ENCODE assay signal across 1 cellular context in genomic region chr5:149497357-149497756, GRCh38.
A peak's percentile ranks its signal among the peaks of the same experiment; 100 is the strongest.
TF ChIP-seq lines count a peak whose summit lies in the region.

No MANE protein-coding gene starts in this region.

TF ChIP-seq in K562, 482 proteins besides CTCF, POLR2A, EP300 and RAD21:
- no peak for TF ChIP-seq ERF (CRISPR knock-in tag; IDR thresholded peaks at IDR 0.05)
- TF ChIP-seq ARID4B (CRISPR knock-in tag; IDR thresholded peaks at IDR 0.05) = no peak
- no peak for TF ChIP-seq RBM14 (IDR thresholded peaks at IDR 0.05; ENCODE audit: borderline replicate concordance, insufficient read depth, low read depth, low read length)
- TF ChIP-seq POLR2B (IDR thresholded peaks at IDR 0.05; ENCODE audit: low read depth, partially characterized antibody) = peak; percentile 36
- 0 out of 2 replicates have a peak, but pooled peaks have one; percentile 12 for TF ChIP-seq POLR2H (tag; IDR thresholded peaks at IDR 0.05; ENCODE audit: low read depth)
- TF ChIP-seq ZNF143 (CRISPR knock-in tag; IDR thresholded peaks at IDR 0.05) = no peak
- no peak for TF ChIP-seq ZFPM2 (CRISPR knock-in tag; IDR thresholded peaks at IDR 0.05)
- TF ChIP-seq ZNF239 (CRISPR knock-in tag; IDR thresholded peaks at IDR 0.05) = no peak
- no peak for TF ChIP-seq KAT7 (CRISPR knock-in tag; IDR thresholded peaks at IDR 0.05; ENCODE audit: borderline replicate concordance)
- no peak for TF ChIP-seq CUX1 (CRISPR knock-in tag; IDR thresholded peaks at IDR 0.05)
- no peak for TF ChIP-seq PREB (CRISPR knock-in tag; IDR thresholded peaks at IDR 0.05)
